21 cellular contexts compared by ENCODE assay signal in the genomic region with DNA sequence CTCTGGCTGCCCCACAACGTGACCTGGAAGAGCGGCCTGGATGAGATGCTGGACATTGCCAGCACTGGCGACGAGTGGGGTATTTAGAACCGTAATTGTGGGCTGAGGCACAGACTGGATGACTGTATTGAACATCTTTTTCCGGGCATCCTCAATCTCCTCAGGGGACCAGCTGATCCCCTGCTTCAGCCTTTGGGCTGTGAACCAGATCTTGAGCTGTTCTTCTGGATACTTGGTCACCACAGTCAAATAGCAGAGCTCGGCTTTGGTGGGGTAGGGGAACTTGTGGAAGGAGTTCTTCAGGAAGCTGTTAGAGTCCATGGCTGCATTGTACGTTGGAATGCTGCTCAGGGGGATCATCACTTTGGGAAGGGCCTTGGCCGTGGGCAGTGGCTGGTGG.
DNase-seq lines count a peak whose midpoint lies in the region; ATAC-seq, FAIRE-seq and TF ChIP-seq lines count a peak whose summit lies in the region.
"Had no signal": no experiment of that assay in that cellular context is flagged by ENCODE, and none has a peak within 500 bp of the region (broad histone marks: within the 10 kb centered on the region; RNA-seq: fewer than 3 reads in every experiment).

No MANE protein-coding gene starts in this region.

- H2BK120ac ChIP-seq in H1 (replicated peaks; ENCODE audit: low read depth, low read length) (no peak overlapping the region), neuronal stem cell (ENCODE audit: low read depth, low read length) (no peak overlapping the region)

- H3K23ac ChIP-seq in H1 (ENCODE audit: insufficient read length) (no peak overlapping the region), neuronal stem cell (ENCODE audit: low read depth, low read length, poor library complexity) (peak overlapping the region; percentile 29)

- H3K9ac ChIP-seq in H1 (replicated peaks in 1 of 4; ENCODE audit: extremely low read depth in 1 of 4, low read depth in 3 of 4, low read length in 3 of 4) (no peak overlapping the region), neuronal stem cell (ENCODE audit: low read depth, low read length, poor library complexity) (no peak overlapping the region)
- H3K9ac ChIP-seq: BLaER1 treated with 17β-estradiol and CSF1 and Interleukin-3, amounts not matched to agents 10 nM and 100 nM had no signal

- 87% methylated on average over 9 of the region's 9 CpGs; no CpG with 5 or more reads in 1 of the 2 experiments for WGBS in H1 (ENCODE audit: extremely low coverage in 1 of 2, insufficient coverage in 1 of 2, insufficient read length in 1 of 2, insufficient replicate concordance in 2 of 2, low coverage in 1 of 2, low lambda C conversion rate in 2 of 2, missing lambda C conversion rate in 1 of 2), 2 experiments
- no CpG with 5 or more reads among the region's 9 CpGs for WGBS in neuronal stem cell (ENCODE audit: extremely low coverage in 2 of 2, insufficient read length in 2 of 2, insufficient replicate concordance in 1 of 2), 2 donors

- H3K4me3 ChIP-seq in H1 (ENCODE audit: extremely low read depth in 1 of 4, insufficient read depth in 2 of 4, low read depth in 3 of 4, low read length in 4 of 4): no peak overlapping the region
- no peak overlapping the region for H3K4me3 ChIP-seq in neuronal stem cell (ENCODE audit: low read length in 2 of 2)
- H3K4me3 ChIP-seq: BLaER1 treated with 17β-estradiol and CSF1 and Interleukin-3, amounts not matched to agents 10 nM and 100 nM; GM12878; GM23338 had no signal

- H3K14ac ChIP-seq in H1 (ENCODE audit: insufficient read length): peak overlapping the region; percentile 45
- no peak overlapping the region for H3K14ac ChIP-seq in neuronal stem cell (ENCODE audit: low read length)

- TF ChIP-seq CTCF in H1 (IDR thresholded peaks at IDR 0.05; ENCODE audit: control extremely low read depth in 1 of 3, insufficient read depth in 1 of 3, low read depth in 1 of 3, low read length in 3 of 3): no peak

- H3K36me3 ChIP-seq in H1 (ENCODE audit: control insufficient read depth in 2 of 4, insufficient read depth in 4 of 4, low read length in 3 of 4) (no peaks in the 10 kb centered on the region), neuronal stem cell (replicated peaks in 1 of 2; ENCODE audit: control insufficient read depth in 2 of 2, insufficient read depth in 2 of 2, low read length in 2 of 2) (peaks cover 4% of the 10 kb centered on the region in 2 donors)

- H3K27me3 ChIP-seq in H1 (replicated peaks in 1 of 4; ENCODE audit: control insufficient read depth in 3 of 4, extremely low read depth in 1 of 4, insufficient read depth in 3 of 4, low read length in 3 of 4): no peaks in the 10 kb centered on the region
- H3K27me3 ChIP-seq in neuronal stem cell (ENCODE audit: control insufficient read depth in 3 of 3, insufficient read depth in 3 of 3, low read depth in 1 of 3, low read length in 3 of 3): no peaks in the 10 kb centered on the region
- H3K27me3 ChIP-seq: BLaER1 treated with 17β-estradiol and CSF1 and Interleukin-3, amounts not matched to agents 10 nM and 100 nM had no signal

- H4K5ac ChIP-seq in H1 (ENCODE audit: insufficient read length, low read depth, low read length): no peak overlapping the region

- H3K9me3 ChIP-seq in H1 (ENCODE audit: insufficient read depth in 2 of 2, low read depth in 1 of 2, low read length in 1 of 2) (no peaks in the 10 kb centered on the region), neuronal stem cell (replicated peaks in 1 of 2; ENCODE audit: control insufficient read depth in 2 of 2, insufficient read depth in 1 of 2, low read depth in 1 of 2, low read length in 2 of 2) (peaks cover 11 to 18% of the 10 kb centered on the region in 2 donors)

- no peak overlapping the region for H3K4ac ChIP-seq in H1 (replicated peaks; ENCODE audit: insufficient read length, low read depth, low read length)
- no peak overlapping the region for H3K4ac ChIP-seq in neuronal stem cell (ENCODE audit: low read length)

- H3K56ac ChIP-seq in H1 (replicated peaks; ENCODE audit: insufficient read length, low read depth, low read length): no peak overlapping the region

- DNase-seq in H1 (ENCODE audit: low read depth in 1 of 2, low spot score in 2 of 2) (no peak), neuronal stem cell (ENCODE audit: low spot score) (no peak), NCI-H2081 treated with DMSO at 0.1 percent for 48 hours (lab: John Stamatoyannopoulos, UW) (no peak), NCI-H1105 treated with DMSO at 0.1 percent for 48 hours (lab: John Stamatoyannopoulos, UW) (no peak)
- DNase-seq: CD8-positive, alpha-beta T cell; DMS 273 treated with DMSO at 0.1 percent for 48 hours; DMS53; DND-41; EL; H7; HFFc6; IMR-90 had no signal

- H3K79me1 ChIP-seq in H1 (ENCODE audit: low read depth, low read length): no peaks in the 10 kb centered on the region
- H3K79me1 ChIP-seq in neuronal stem cell (ENCODE audit: low read depth, low read length): no peaks in the 10 kb centered on the region

- H2AK5ac ChIP-seq in H1 (ENCODE audit: low read depth, low read length) (no peak overlapping the region), neuronal stem cell (ENCODE audit: low read depth, low read length) (peak overlapping the region; percentile 2)

- no peaks in the 10 kb centered on the region for H3K23me2 ChIP-seq in H1 (ENCODE audit: low read depth, low read length)

- no peaks in the 10 kb centered on the region for H3K79me2 ChIP-seq in H1 (ENCODE audit: control insufficient read depth in 1 of 2, insufficient read depth in 2 of 2, low read length in 2 of 2)

- H3K18ac ChIP-seq in H1 (ENCODE audit: extremely low read depth, low read length): no peak overlapping the region
- peak overlapping the region; percentile 29 for H3K18ac ChIP-seq in neuronal stem cell (ENCODE audit: low read length)

- ATAC-seq in GM18505 (IDR thresholded peaks at IDR 0.05; ENCODE audit: unreplicated experiment): no peak
- ATAC-seq: CD8-positive, alpha-beta T cell; GM12878; GM23338; HCT116 had no signal

- H4K8ac ChIP-seq in H1 (ENCODE audit: extremely low read depth, insufficient read depth, low read length) (no peak overlapping the region), neuronal stem cell (ENCODE audit: low read depth, low read length) (no peak overlapping the region)

- H2AFZ ChIP-seq in H1 (ENCODE audit: low read length): no peak overlapping the region
- no peak overlapping the region for H2AFZ ChIP-seq in neuronal stem cell (ENCODE audit: low read length)
- H2AFZ ChIP-seq: GM23338 had no signal

- TF ChIP-seq POLR2A in H1 (IDR thresholded peaks at IDR 0.05; ENCODE audit: control extremely low read depth in 1 of 2, low read depth in 2 of 2, low read length in 2 of 2) (no peak), GM18505 (IDR thresholded peaks at IDR 0.05; ENCODE audit: borderline replicate concordance, extremely low read depth, insufficient read depth, insufficient read length) (no peak)

- H2BK12ac ChIP-seq in H1 (ENCODE audit: low read depth, low read length): no peak overlapping the region
- H2BK12ac ChIP-seq in neuronal stem cell (ENCODE audit: low read length): no peak overlapping the region

- peak overlapping the region; percentile 99 for H3K27ac ChIP-seq in angular gyrus (ENCODE audit: low read depth, low read length)
- H3K27ac ChIP-seq in H1 (ENCODE audit: low read depth, low read length): no peak overlapping the region
- no peak overlapping the region for H3K27ac ChIP-seq in neuronal stem cell (replicated peaks; ENCODE audit: low read length)
- H3K27ac ChIP-seq in temporal lobe (ENCODE audit: low read depth, low read length): peak overlapping the region; percentile 100
- H3K27ac ChIP-seq: BLaER1 treated with 17β-estradiol and CSF1 and Interleukin-3, amounts not matched to agents 10 nM and 100 nM had no signal

- no peak for FAIRE-seq in H1 (lab: Jason Lieb, UNC)
- FAIRE-seq: GM12878, GM19239, HTR-8/SVneo had no signal

- TF ChIP-seq EP300 in H1 (IDR thresholded peaks at IDR 0.05; ENCODE audit: borderline replicate concordance in 1 of 2, low read depth in 2 of 2, low read length in 2 of 2): no peak

- H3K4me1 ChIP-seq in H1 (replicated peaks in 1 of 4; ENCODE audit: control insufficient read depth in 3 of 4, insufficient read depth in 4 of 4, low read length in 3 of 4) (no peaks in the 10 kb centered on the region), neuronal stem cell (ENCODE audit: control insufficient read depth in 2 of 2, insufficient read depth in 1 of 2, low read depth in 1 of 2, low read length in 2 of 2) (no peaks in the 10 kb centered on the region)

- POLR2A ChIA-PET in H1 (lab: Charles Lee; ENCODE audit: partially characterized antibody): interaction anchor here (2.4 kb wide), 1 partner anchor 20 kb away, joined by 6 read pairs; no protein-coding TSS in a partner anchor

- no peak for TF ChIP-seq RAD21 in H1 (IDR thresholded peaks at IDR 0.05 in 1 of 2, conservative IDR thresholded peaks at IDR 0.05 in 1 of 2; ENCODE audit: low read depth in 2 of 2, low read length in 2 of 2)

- no peak overlapping the region for H4K91ac ChIP-seq in H1 (replicated peaks; ENCODE audit: insufficient read length, low read length)
- H4K91ac ChIP-seq in neuronal stem cell (ENCODE audit: low read depth, low read length, poor library complexity): no peak overlapping the region

- H2BK5ac ChIP-seq in H1 (ENCODE audit: low read depth, low read length) (no peak overlapping the region), neuronal stem cell (ENCODE audit: low read length) (no peak overlapping the region)

- H2BK15ac ChIP-seq in H1 (ENCODE audit: low read length): no peak overlapping the region
- H2BK15ac ChIP-seq in neuronal stem cell (ENCODE audit: low read length): no peak overlapping the region

- H2BK20ac ChIP-seq in H1 (ENCODE audit: low read length): no peak overlapping the region

- CTCF ChIA-PET in H1 (lab: Charles Lee; ENCODE audit: partially characterized antibody): interaction anchor here (0.9 to 1.1 kb wide), 2 partner anchors 11 to 149 kb away, joined by 3 read pairs; no protein-coding TSS in a partner anchor

- H4K20me1 ChIP-seq in H1 (replicated peaks in 1 of 2; ENCODE audit: control insufficient read depth in 1 of 2, insufficient read depth in 2 of 2, low read length in 2 of 2): no peaks in the 10 kb centered on the region

- H3K4me2 ChIP-seq in H1 (ENCODE audit: insufficient read depth in 1 of 2, low read depth in 2 of 2, low read length in 2 of 2) (no peak overlapping the region), neuronal stem cell (ENCODE audit: insufficient read depth, low read length, poor library complexity, severe bottlenecking) (no peak overlapping the region)
- H3K4me2 ChIP-seq: BLaER1 treated with 17β-estradiol and CSF1 and Interleukin-3, amounts not matched to agents 10 nM and 100 nM; GM23338 had no signal

TF ChIP-seq in H1, 55 proteins besides CTCF, POLR2A, EP300 and RAD21:
- TF ChIP-seq KDM1A (IDR thresholded peaks at IDR 0.05; ENCODE audit: borderline replicate concordance, low read length) (no peak), TBP (IDR thresholded peaks at IDR 0.05; ENCODE audit: low read depth, low read length) (no peak), HDAC2 (IDR thresholded peaks at IDR 0.05; ENCODE audit: borderline replicate concordance in 1 of 2, low read depth in 2 of 2, low read length in 2 of 2) (no peak), SP2 (IDR thresholded peaks at IDR 0.05; ENCODE audit: low read length) (no peak)

Comparison
In these comparisons a context has a peak if more than half of its experiments do, and no peak if none do; other contexts are left out.
1. H3K27ac ChIP-seq: peak in angular gyrus (single experiment) and temporal lobe (single experiment); none in H1 (single experiment) and neuronal stem cell (single experiment).